8 cellular contexts compared by ENCODE assay signal in the genomic region with DNA sequence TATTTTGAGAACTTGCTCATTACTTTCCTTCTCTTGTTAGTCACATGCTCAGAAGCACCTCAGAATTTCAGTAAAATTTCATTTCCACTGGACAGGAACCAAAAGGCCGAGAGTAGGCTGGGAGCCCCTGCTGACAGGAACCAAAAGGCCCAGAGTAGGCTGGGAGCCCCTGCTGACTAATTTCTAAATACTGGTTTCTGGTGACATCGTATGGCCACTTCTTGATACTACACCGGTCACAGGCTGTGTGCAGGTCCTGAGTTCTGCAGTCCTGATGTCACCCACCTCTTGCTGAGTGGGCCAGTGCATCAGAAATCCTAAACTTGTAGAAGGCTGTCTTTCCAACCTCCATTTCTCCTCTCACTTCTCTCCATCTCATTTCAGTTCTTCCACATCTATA. TPM values are rescaled to one million over a fixed set of nuclear protein-coding genes. Genes with fewer than 3 reads are reported as not detected.
DNase-seq lines count a peak whose midpoint lies in the region; ATAC-seq and TF ChIP-seq lines count a peak whose summit lies in the region.

No MANE protein-coding gene starts in this region.

- no peaks in the 10 kb centered on the region for H3K27me3 ChIP-seq in CD8-positive, alpha-beta T cell (ENCODE audit: insufficient read depth, low read length)
- H3K27me3 ChIP-seq in right cardiac atrium (ENCODE audit: control insufficient read depth, insufficient read depth) (no peaks in the 10 kb centered on the region), ovary (no peaks in the 10 kb centered on the region)

- H3K4me1 Mint-ChIP-seq in CD8-positive, alpha-beta T cell (ENCODE audit: low read depth): no peaks in the 10 kb centered on the region
- H3K4me1 Mint-ChIP-seq in activated B cell treated with CpG ODN at 0.5 μM for 24 hours: no peaks in the 10 kb centered on the region
- H3K4me1 Mint-ChIP-seq in stimulated activated naive B cell treated with anti-CD40 and anti-IgM and Interleukin-4, amounts not matched to agents 10 μg/mL and 1 μg/mL and 100 μg/mL, for 72 hours: peaks cover 0 to 5% of the 10 kb centered on the region in 2 donors

- no peaks in the 10 kb centered on the region for H3K36me3 Mint-ChIP-seq in CD8-positive, alpha-beta T cell
- no peaks in the 10 kb centered on the region for H3K36me3 Mint-ChIP-seq in activated B cell treated with CpG ODN at 0.5 μM for 24 hours (ENCODE audit: low read depth)
- H3K36me3 Mint-ChIP-seq in stimulated activated naive B cell treated with anti-CD40 and anti-IgM and Interleukin-4, amounts not matched to agents 10 μg/mL and 1 μg/mL and 100 μg/mL, for 72 hours: no peaks in the 10 kb centered on the region

- CTCF ChIA-PET in CD8-positive, alpha-beta T cell (lab: Charles Lee): interaction anchor here (0.6 to 1.9 kb wide), 5 partner anchors 10 to 851 kb away, joined by 3 to 6 read pairs (median 3); no protein-coding TSS in a partner anchor
- CTCF ChIA-PET in activated B cell treated with CpG ODN at 0.5 μM for 24 hours (lab: Charles Lee): interaction anchor here (0.8 kb wide), 1 partner anchor 818 kb away, joined by 3 read pairs; no protein-coding TSS in a partner anchor

- no peaks in the 10 kb centered on the region for H3K9me3 ChIP-seq in CD8-positive, alpha-beta T cell (ENCODE audit: low read length)
- H3K9me3 ChIP-seq in right cardiac atrium (ENCODE audit: control insufficient read depth, low read length): no peaks in the 10 kb centered on the region
- H3K9me3 ChIP-seq in ovary: no peaks in the 10 kb centered on the region

- intact Hi-C loops in CD8-positive, alpha-beta T cell (cut with DNase I, micrococcal nuclease): loop anchor here (1.0 to 2.0 kb wide), 4 partner anchors 642 to 818 kb away; no protein-coding TSS in a partner anchor
- intact Hi-C loops in activated B cell treated with CpG ODN at 0.5 μM for 24 hours (cut with micrococcal nuclease): loop anchor here (1.0 kb wide), 3 partner anchors 643 to 819 kb away; no protein-coding TSS in a partner anchor
- intact Hi-C loops in right cardiac atrium (cut with DNase I): no loop called here
- intact Hi-C loops in ovary (cut with DNase I): no loop called here

- peak; percentile 31 for TF ChIP-seq CTCF in CD8-positive, alpha-beta T cell (IDR thresholded peaks at IDR 0.05)
- no peak for TF ChIP-seq CTCF in activated B cell treated with CpG ODN at 0.5 μM for 24 hours (IDR thresholded peaks at IDR 0.05)
- TF ChIP-seq CTCF in ovary (IDR thresholded peaks at IDR 0.05): no peak

- WGBS in right cardiac atrium: 5% methylated on average over 3 of the region's 3 CpGs
- WGBS in ovary, 3 donors: 2 to 5% (median 3%) methylated on average over 3 of the region's 3 CpGs

- no peaks in the 10 kb centered on the region for H3K4me1 ChIP-seq in CD8-positive, alpha-beta T cell (ENCODE audit: insufficient read depth, low read length)
- H3K4me1 ChIP-seq in right cardiac atrium (ENCODE audit: control insufficient read depth, insufficient read depth, low read length) (no peaks in the 10 kb centered on the region), ovary (ENCODE audit: insufficient read depth) (no peaks in the 10 kb centered on the region)

- no peak for DNase-seq in CD8-positive, alpha-beta T cell
- DNase-seq in NCI-H2029 (lab: John Stamatoyannopoulos, UW) (peak; percentile 1), activated B cell treated with CpG ODN at 0.5 μM for 24 hours (no peak), right cardiac atrium (no peak), ovary (no peak)
- DNase-seq in stimulated activated naive B cell treated with anti-CD40 and anti-IgM and Interleukin-4, amounts not matched to agents 10 μg/mL and 1 μg/mL and 100 μg/mL, for 72 hours: no peak

- H3K4me3 ChIP-seq in CD8-positive, alpha-beta T cell (ENCODE audit: low read depth, low read length): no peak overlapping the region
- H3K4me3 ChIP-seq in right cardiac atrium (ENCODE audit: low read length): no peak overlapping the region
- no peak overlapping the region for H3K4me3 ChIP-seq in ovary

- TF ChIP-seq POLR2A in ovary (IDR thresholded peaks at IDR 0.05): no peak

- no peaks in the 10 kb centered on the region for H3K36me3 ChIP-seq in CD8-positive, alpha-beta T cell (ENCODE audit: insufficient read depth, low read length)
- no peaks in the 10 kb centered on the region for H3K36me3 ChIP-seq in ovary

- ATAC-seq in CD8-positive, alpha-beta T cell: peak; percentile 55
- ATAC-seq in GM18867 (IDR thresholded peaks at IDR 0.05; ENCODE audit: unreplicated experiment) (peak; percentile 98), HG02943 (IDR thresholded peaks at IDR 0.05; ENCODE audit: low read depth, unreplicated experiment) (peak; percentile 93), activated B cell treated with CpG ODN at 0.5 μM for 24 hours (ENCODE audit: low read depth) (peak; percentile 77), right cardiac atrium (peak; percentile 78 to 79)
- ATAC-seq in stimulated activated naive B cell treated with anti-CD40 and anti-IgM and Interleukin-4, amounts not matched to agents 10 μg/mL and 1 μg/mL and 100 μg/mL, for 72 hours (replicated peaks): peak; percentile 95 to 98

- POLR2A ChIA-PET in CD8-positive, alpha-beta T cell (lab: Charles Lee): no interaction called here
- POLR2A ChIA-PET in activated B cell treated with CpG ODN at 0.5 μM for 24 hours (lab: Charles Lee): no interaction called here

- H3K4me3 Mint-ChIP-seq in CD8-positive, alpha-beta T cell: no peak overlapping the region
- no peak overlapping the region for H3K4me3 Mint-ChIP-seq in activated B cell treated with CpG ODN at 0.5 μM for 24 hours
- H3K4me3 Mint-ChIP-seq in stimulated activated naive B cell treated with anti-CD40 and anti-IgM and Interleukin-4, amounts not matched to agents 10 μg/mL and 1 μg/mL and 100 μg/mL, for 72 hours: no peak overlapping the region

- peaks cover 34% of the 10 kb centered on the region for H3K27me3 Mint-ChIP-seq in CD8-positive, alpha-beta T cell (ENCODE audit: low read depth)
- peaks cover 34% of the 10 kb centered on the region for H3K27me3 Mint-ChIP-seq in activated B cell treated with CpG ODN at 0.5 μM for 24 hours
- H3K27me3 Mint-ChIP-seq in stimulated activated naive B cell treated with anti-CD40 and anti-IgM and Interleukin-4, amounts not matched to agents 10 μg/mL and 1 μg/mL and 100 μg/mL, for 72 hours: peaks cover 39 to 58% of the 10 kb centered on the region in 2 donors

- H3K27ac Mint-ChIP-seq in CD8-positive, alpha-beta T cell: no peak overlapping the region
- H3K27ac Mint-ChIP-seq in activated B cell treated with CpG ODN at 0.5 μM for 24 hours: no peak overlapping the region
- no peak overlapping the region for H3K27ac Mint-ChIP-seq in stimulated activated naive B cell treated with anti-CD40 and anti-IgM and Interleukin-4, amounts not matched to agents 10 μg/mL and 1 μg/mL and 100 μg/mL, for 72 hours

- no peak overlapping the region for H3K27ac ChIP-seq in CD8-positive, alpha-beta T cell (ENCODE audit: low read depth, low read length)
- H3K27ac ChIP-seq in right cardiac atrium (ENCODE audit: low read length) (no peak overlapping the region), ovary (no peak overlapping the region)

- H3K9me3 Mint-ChIP-seq in CD8-positive, alpha-beta T cell: no peaks in the 10 kb centered on the region
- H3K9me3 Mint-ChIP-seq in activated B cell treated with CpG ODN at 0.5 μM for 24 hours: no peaks in the 10 kb centered on the region
- H3K9me3 Mint-ChIP-seq in stimulated activated naive B cell treated with anti-CD40 and anti-IgM and Interleukin-4, amounts not matched to agents 10 μg/mL and 1 μg/mL and 100 μg/mL, for 72 hours: no peaks in the 10 kb centered on the region

- no peak for TF ChIP-seq EP300 in ovary (IDR thresholded peaks at IDR 0.05)

RNA-seq across cellular contexts. Expression of a gene that starts 17.7 kb away (rescaled TPM):
- total RNA-seq in CD8-positive, alpha-beta T cell: not detected
- total RNA-seq in activated B cell treated with CpG ODN at 0.5 μM for 24 hours (not detected in 2 replicates), right cardiac atrium (not detected), ovary (not detected)
- polyA plus RNA-seq in right cardiac atrium (not detected), ovary (not detected)

Comparison
In these comparisons a context has a peak if more than half of its experiments do, and no peak if none do; other contexts are left out.
1. intact Hi-C loops: an anchor here in CD8-positive, alpha-beta T cell (1.0 to 2.0 kb wide) and activated B cell treated with CpG ODN at 0.5 μM for 24 hours (1.0 kb wide); none called in right cardiac atrium and ovary.